Comparison of ENCODE assay signal across 8 cellular contexts in the genomic region with DNA sequence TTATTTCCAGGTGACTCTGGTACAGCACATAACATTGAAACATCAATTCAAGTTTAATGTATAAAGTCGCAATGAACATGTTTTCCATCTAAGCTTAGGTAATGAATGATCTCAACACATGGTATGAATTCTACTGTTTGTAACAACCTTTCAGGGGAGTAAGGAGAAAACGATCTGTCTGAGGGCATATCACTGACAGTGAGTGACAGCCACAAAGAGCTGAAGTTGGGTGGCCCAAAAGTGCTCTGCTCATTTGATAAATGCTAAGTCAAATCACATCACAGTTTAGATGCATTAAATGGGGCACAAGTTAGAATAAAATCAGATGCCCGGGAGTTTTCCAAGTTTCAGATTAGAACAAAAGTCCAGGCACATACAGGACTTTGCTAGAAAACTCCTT. TPM values are rescaled to one million over a fixed set of nuclear protein-coding genes. Genes with fewer than 3 reads are reported as not detected.
A peak's percentile ranks its signal among the peaks of the same experiment; 100 is the strongest.
DNase-seq lines count a peak whose midpoint lies in the region; ATAC-seq and TF ChIP-seq lines count a peak whose summit lies in the region.

No MANE protein-coding gene starts in this region.

- H3K27me3 ChIP-seq in thyroid gland, result no peaks in the 10 kb centered on the region

- H3K4me1 ChIP-seq in thyroid gland, result peaks cover 0 to 7% of the 10 kb centered on the region in 2 donors

- 37 to 40% methylated on average over 3 of the region's 3 CpGs for WGBS in thyroid gland, 2 donors

- intact Hi-C loops in activated CD4-positive, alpha-beta memory T cell treated with anti-CD3 and anti-CD28 coated beads for 36 hours (cut with micrococcal nuclease), result loop anchor here (10.0 kb wide), 1 partner anchor 199 kb away; the partner anchor contains the start of gene PTCH1
- intact Hi-C loops in thyroid gland (cut with DNase I), result no loop called here

- peaks cover 15% of the 10 kb centered on the region for H3K27me3 Mint-ChIP-seq in activated T-cell treated with anti-CD3 and anti-CD28 coated beads, Interleukin-2, amount 50 U/mL, for 24 hours
- no peaks in the 10 kb centered on the region for H3K27me3 Mint-ChIP-seq in activated CD4-positive, alpha-beta memory T cell treated with anti-CD3 and anti-CD28 coated beads for 36 hours

- H3K9me3 Mint-ChIP-seq in activated T-cell treated with anti-CD3 and anti-CD28 coated beads, Interleukin-2, amount 50 U/mL, for 24 hours, result no peaks in the 10 kb centered on the region
- no peaks in the 10 kb centered on the region for H3K9me3 Mint-ChIP-seq in activated CD4-positive, alpha-beta memory T cell treated with anti-CD3 and anti-CD28 coated beads for 36 hours

- TF ChIP-seq CTCF in thyroid gland (IDR thresholded peaks at IDR 0.05), result no peak
- TF ChIP-seq CTCF in GM10248 (IDR thresholded peaks at IDR 0.05; ENCODE audit: control extremely low read depth, extremely low read depth, low read depth, missing control alignments), result no peak

- H3K27ac ChIP-seq in thyroid gland, result peak overlapping the region; percentile 65 to 96 (median 90)

- peak overlapping the region; percentile 86 for H3K27ac Mint-ChIP-seq in activated T-cell treated with anti-CD3 and anti-CD28 coated beads, Interleukin-2, amount 50 U/mL, for 24 hours
- H3K27ac Mint-ChIP-seq in activated CD4-positive, alpha-beta memory T cell treated with anti-CD3 and anti-CD28 coated beads for 36 hours, result peak overlapping the region; percentile 36

- ATAC-seq in GM18517 (IDR thresholded peaks at IDR 0.05; ENCODE audit: unreplicated experiment), result no peak

- POLR2A ChIA-PET in activated CD4-positive, alpha-beta memory T cell treated with anti-CD3 and anti-CD28 coated beads for 36 hours (lab: Charles Lee), result no interaction called here
- POLR2A ChIA-PET in GM10248 (lab: Yijun Ruan, JAX), result no interaction called here

- H3K4me3 ChIP-seq in iPS-18c (ENCODE audit: insufficient read depth, low read depth, low read length) (peak overlapping the region; percentile 70), thyroid gland (replicated peaks in 1 of 3) (peak overlapping the region in 1 of 3 donors; percentile 93)

- no peaks in the 10 kb centered on the region for H3K9me3 ChIP-seq in iPS-18c (ENCODE audit: control insufficient read depth, insufficient read depth, low read length)
- no peaks in the 10 kb centered on the region for H3K9me3 ChIP-seq in thyroid gland

- TF ChIP-seq POLR2A in thyroid gland (IDR thresholded peaks at IDR 0.05), result no peak

- no peak for DNase-seq in activated T-cell treated with anti-CD3 and anti-CD28 coated beads, Interleukin-2, amount 50 U/mL, for 24 hours
- DNase-seq in activated T-cell treated with anti-CD3 and anti-CD28 coated beads for 4 hours (no peak), thyroid gland (no peak), GM10248 (ENCODE audit: extremely low spot score) (no peak), globus pallidus (ENCODE audit: low spot score) (no peak)
- DNase-seq in activated CD4-positive, alpha-beta memory T cell treated with anti-CD3 and anti-CD28 coated beads for 36 hours, result no peak

- peaks cover 37% of the 10 kb centered on the region for H3K4me1 Mint-ChIP-seq in activated T-cell treated with anti-CD3 and anti-CD28 coated beads, Interleukin-2, amount 50 U/mL, for 24 hours (ENCODE audit: low read depth)
- peaks cover 11% of the 10 kb centered on the region for H3K4me1 Mint-ChIP-seq in activated CD4-positive, alpha-beta memory T cell treated with anti-CD3 and anti-CD28 coated beads for 36 hours (ENCODE audit: low read depth)

- H3K4me3 Mint-ChIP-seq in activated T-cell treated with anti-CD3 and anti-CD28 coated beads, Interleukin-2, amount 50 U/mL, for 24 hours, result peak overlapping the region; percentile 87
- peak overlapping the region; percentile 78 for H3K4me3 Mint-ChIP-seq in activated CD4-positive, alpha-beta memory T cell treated with anti-CD3 and anti-CD28 coated beads for 36 hours

- peaks cover 9% of the 10 kb centered on the region for H3K36me3 Mint-ChIP-seq in activated T-cell treated with anti-CD3 and anti-CD28 coated beads, Interleukin-2, amount 50 U/mL, for 24 hours (ENCODE audit: low read depth)
- no peaks in the 10 kb centered on the region for H3K36me3 Mint-ChIP-seq in activated CD4-positive, alpha-beta memory T cell treated with anti-CD3 and anti-CD28 coated beads for 36 hours

- CTCF ChIA-PET in activated CD4-positive, alpha-beta memory T cell treated with anti-CD3 and anti-CD28 coated beads for 36 hours (lab: Charles Lee), result interaction anchor here (1.5 kb wide), 1 partner anchor 148 kb away, joined by 4 read pairs; no protein-coding TSS in a partner anchor
- CTCF ChIA-PET in GM10248 (lab: Yijun Ruan, JAX), result no interaction called here

- no peaks in the 10 kb centered on the region for H3K36me3 ChIP-seq in thyroid gland

RNA-seq across cellular contexts. Expression of gene FANCC, which starts 1.2 kb away (rescaled TPM):
- 10 to 100 TPM; 10.2 to 10.5 TPM for total RNA-seq in activated CD4-positive, alpha-beta memory T cell treated with anti-CD3 and anti-CD28 coated beads for 36 hours
- 10 to 100 TPM; 13.9 to 15.0 (median 14.2) TPM for total RNA-seq in thyroid gland
